16 cellular contexts compared by ENCODE assay signal in the genomic region with DNA sequence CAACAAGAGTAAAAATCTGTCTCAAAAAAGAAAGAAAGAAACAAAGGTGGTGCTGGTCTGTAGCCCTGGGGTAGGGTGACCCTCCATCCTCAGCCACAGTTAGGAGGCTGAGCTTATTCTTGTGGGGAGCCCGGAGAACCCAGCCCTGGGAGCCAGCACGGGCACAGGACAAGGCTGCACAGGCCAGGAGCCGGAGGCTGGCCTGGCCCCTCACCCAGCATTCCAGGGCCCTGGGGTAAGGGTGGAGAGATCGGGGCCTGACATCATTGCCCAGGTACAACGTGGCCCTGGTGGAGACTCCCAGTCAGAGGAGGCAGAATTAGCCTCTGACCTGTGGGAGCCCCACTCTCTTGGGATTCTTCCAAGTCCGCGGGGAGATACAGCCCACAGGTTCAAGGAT. TPM values are rescaled to one million over a fixed set of nuclear protein-coding genes. Genes with fewer than 3 reads are reported as not detected.
DNase-seq lines count a peak whose midpoint lies in the region; ATAC-seq and TF ChIP-seq lines count a peak whose summit lies in the region.
"Had no signal": no experiment of that assay in that cellular context is flagged by ENCODE, and none has a peak within 500 bp of the region (broad histone marks: within the 10 kb centered on the region; RNA-seq: fewer than 3 reads in every experiment).

No MANE protein-coding gene starts in this region.

- TF ChIP-seq CTCF in endodermal cell (conservative IDR thresholded peaks at IDR 0.05) (no peak), prostate gland (IDR thresholded peaks at IDR 0.05) (no peak)

- H3K4me1 ChIP-seq in SJCRH30, result peaks cover 52% of the 10 kb centered on the region
- H3K4me1 ChIP-seq in endodermal cell (ENCODE audit: control insufficient read depth, insufficient read depth, low read length), result no peaks in the 10 kb centered on the region
- no peaks in the 10 kb centered on the region for H3K4me1 ChIP-seq in prostate gland (replicated peaks)
- H3K4me1 ChIP-seq: colonic mucosa had no signal

- DNase-seq in SJCRH30, result no peak
- no peak for DNase-seq in endodermal cell
- no peak for DNase-seq in prostate gland (ENCODE audit: low spot score)
- DNase-seq in NCI-H748 (lab: John Stamatoyannopoulos, UW; ENCODE audit: unreplicated experiment), result no peak
- DNase-seq: activated CD4-positive, alpha-beta memory T cell treated with anti-CD3 and anti-CD28 coated beads for 36 hours; aorta; C1 segment of cervical spinal cord; colonic mucosa; kidney; NCI-H446 treated with DMSO at 0.1 percent for 48 hours; stimulated activated CD4-positive, alpha-beta T cell treated with anti-CD3 and anti-CD28 coated beads, Interleukin-12 subunit alpha, Interleukin-12 subunit beta, amount 100 ng/mL, for 4 hours had no signal

- 77 to 87% methylated on average over 3 to 7 of the region's 7 CpGs for WGBS in endodermal cell (ENCODE audit: insufficient coverage in 1 of 2, insufficient read length in 1 of 2), 2 experiments
- 48% methylated on average over 7 of the region's 7 CpGs for whole genome bisulfite sequencing in prostate gland

- H3K9me3 ChIP-seq in SJCRH30 (replicated peaks) (no peaks in the 10 kb centered on the region), endodermal cell (ENCODE audit: control insufficient read depth, low read length) (no peaks in the 10 kb centered on the region), prostate gland (no peaks in the 10 kb centered on the region)
- H3K9me3 ChIP-seq: colonic mucosa, heart left ventricle had no signal

- no peaks in the 10 kb centered on the region for H3K27me3 Mint-ChIP-seq in endodermal cell (ENCODE audit: insufficient read depth)
- H3K27me3 Mint-ChIP-seq: activated CD4-positive, alpha-beta memory T cell treated with anti-CD3 and anti-CD28 coated beads for 36 hours had no signal

- no peaks in the 10 kb centered on the region for H3K36me3 Mint-ChIP-seq in endodermal cell (ENCODE audit: low read depth)
- H3K36me3 Mint-ChIP-seq: activated CD4-positive, alpha-beta memory T cell treated with anti-CD3 and anti-CD28 coated beads for 36 hours had no signal

- H3K9me3 Mint-ChIP-seq in endodermal cell, result no peaks in the 10 kb centered on the region
- H3K9me3 Mint-ChIP-seq: activated CD4-positive, alpha-beta memory T cell treated with anti-CD3 and anti-CD28 coated beads for 36 hours; activated T-helper 2 cell treated with anti-CD3 and anti-CD28 coated beads, Interferon-gamma antibody, Interleukin-2, Interleukin-4, amounts not matched to agents 10 μg/mL and 5 μg/mL and 100 μg/mL, durations not matched to agents 14 hours and 24 hours and 36 hours had no signal

- peak overlapping the region; percentile 80 for H3K27ac ChIP-seq in SJCRH30
- peak overlapping the region; percentile 32 for H3K27ac ChIP-seq in endodermal cell (ENCODE audit: low read depth, low read length)
- H3K27ac ChIP-seq in prostate gland, result peak overlapping the region; percentile 53 to 64
- H3K27ac ChIP-seq: colonic mucosa had no signal

- H3K9ac ChIP-seq in endodermal cell (ENCODE audit: extremely low read depth, low read length, poor library complexity, severe bottlenecking), result no peak overlapping the region

- intact Hi-C loops in prostate gland (cut with DNase I), result no loop called here

- H3K36me3 ChIP-seq in SJCRH30, result no peaks in the 10 kb centered on the region
- H3K36me3 ChIP-seq in endodermal cell (ENCODE audit: control insufficient read depth, insufficient read depth, low read length), result no peaks in the 10 kb centered on the region
- H3K36me3 ChIP-seq in prostate gland, result no peaks in the 10 kb centered on the region
- H3K36me3 ChIP-seq: colonic mucosa, heart left ventricle had no signal

- ATAC-seq in HG02798 (IDR thresholded peaks at IDR 0.05; ENCODE audit: poor library complexity, unreplicated experiment), result no peak
- ATAC-seq in GM18517 (IDR thresholded peaks at IDR 0.05; ENCODE audit: unreplicated experiment), result no peak

- H3K4me3 ChIP-seq in SJCRH30 (peak overlapping the region; percentile 26), endodermal cell (ENCODE audit: low read length) (no peak overlapping the region), prostate gland (no peak overlapping the region)
- H3K4me3 ChIP-seq: colonic mucosa had no signal

- H3K4me3 Mint-ChIP-seq in endodermal cell, result no peak overlapping the region
- H3K4me3 Mint-ChIP-seq: activated CD4-positive, alpha-beta memory T cell treated with anti-CD3 and anti-CD28 coated beads for 36 hours had no signal

- H3K27me3 ChIP-seq in SJCRH30 (no peaks in the 10 kb centered on the region), endodermal cell (ENCODE audit: control insufficient read depth, insufficient read depth, low read length, poor library complexity, severe bottlenecking) (no peaks in the 10 kb centered on the region), prostate gland (replicated peaks; ENCODE audit: insufficient read depth) (no peaks in the 10 kb centered on the region)
- H3K27me3 ChIP-seq: colonic mucosa, heart left ventricle had no signal

- TF ChIP-seq POLR2A in prostate gland (IDR thresholded peaks at IDR 0.05), result no peak

- peaks cover 10% of the 10 kb centered on the region for H3K4me1 Mint-ChIP-seq in endodermal cell

- peak overlapping the region; percentile 64 for H3K27ac Mint-ChIP-seq in endodermal cell
- H3K27ac Mint-ChIP-seq: activated CD4-positive, alpha-beta memory T cell treated with anti-CD3 and anti-CD28 coated beads for 36 hours; activated T-helper 2 cell treated with anti-CD3 and anti-CD28 coated beads, Interferon-gamma antibody, Interleukin-2, Interleukin-4, amounts not matched to agents 10 μg/mL and 5 μg/mL and 100 μg/mL, durations not matched to agents 14 hours and 24 hours and 36 hours had no signal

RNA-seq across cellular contexts. Expression of a gene that starts 10.3 kb away (rescaled TPM):
- 134 and 149 TPM in 2 replicates for total RNA-seq in SJCRH30 (2014; rRNA removed; shearing (Covaris generic))
- total RNA-seq in endodermal cell (not detected), prostate gland (100 to 1,000 TPM; 201 to 360 TPM)
- 0.36 TPM for polyA plus RNA-seq in endodermal cell (2013, experiment 1 of 2)
- 0.62 TPM for polyA plus RNA-seq in endodermal cell (2013, experiment 2 of 2)
- total RNA-seq: activated CD4-positive, alpha-beta memory T cell treated with anti-CD3 and anti-CD28 coated beads for 36 hours; activated T-helper 2 cell treated with anti-CD3 and anti-CD28 coated beads, Interferon-gamma antibody, Interleukin-2, Interleukin-4, amounts not matched to agents 10 μg/mL and 5 μg/mL and 100 μg/mL, durations not matched to agents 14 hours and 24 hours and 36 hours; mucosa of gallbladder had no signal
- polyA plus RNA-seq: heart left ventricle had no signal

RNA-seq across cellular contexts. Expression of a gene that starts 22.1 kb away (rescaled TPM):
- 0.08 TPM in 1 of 2 replicates, not detected in the other for total RNA-seq in SJCRH30 (2014; rRNA removed; shearing (Covaris generic))
- total RNA-seq in endodermal cell (not detected), prostate gland (1 to 10 TPM; 4.0 to 6.7 TPM)
- polyA plus RNA-seq in endodermal cell (2013, experiment 1 of 2), result not detected
- not detected for polyA plus RNA-seq in endodermal cell (2013, experiment 2 of 2)
- total RNA-seq: activated CD4-positive, alpha-beta memory T cell treated with anti-CD3 and anti-CD28 coated beads for 36 hours; activated T-helper 2 cell treated with anti-CD3 and anti-CD28 coated beads, Interferon-gamma antibody, Interleukin-2, Interleukin-4, amounts not matched to agents 10 μg/mL and 5 μg/mL and 100 μg/mL, durations not matched to agents 14 hours and 24 hours and 36 hours; colonic mucosa; heart left ventricle; mucosa of gallbladder had no signal

RNA-seq across cellular contexts. Expression of a gene that starts 47.9 kb away (rescaled TPM):
- not detected in 2 replicates for total RNA-seq in SJCRH30 (2014; rRNA removed; shearing (Covaris generic))
- total RNA-seq in endodermal cell (not detected), prostate gland (100 to 1,000 TPM in 1 of 2 donors, 10 to 100 TPM in 1; 28.1 to 298 TPM)
- polyA plus RNA-seq in endodermal cell (2013, experiment 1 of 2), result not detected
- polyA plus RNA-seq in endodermal cell (2013, experiment 2 of 2), result not detected
- total RNA-seq: activated CD4-positive, alpha-beta memory T cell treated with anti-CD3 and anti-CD28 coated beads for 36 hours; activated T-helper 2 cell treated with anti-CD3 and anti-CD28 coated beads, Interferon-gamma antibody, Interleukin-2, Interleukin-4, amounts not matched to agents 10 μg/mL and 5 μg/mL and 100 μg/mL, durations not matched to agents 14 hours and 24 hours and 36 hours; colonic mucosa; kidney had no signal
- polyA plus RNA-seq: heart left ventricle had no signal

RNA-seq across cellular contexts. Expression of a gene that starts 54.0 kb away (rescaled TPM):
- total RNA-seq in SJCRH30 (2014; rRNA removed; shearing (Covaris generic)), result 107 and 142 TPM in 2 replicates
- total RNA-seq in endodermal cell (100 to 1,000 TPM; 526 to 573 TPM), prostate gland (100 to 1,000 TPM; 136 to 320 TPM)
- polyA plus RNA-seq in endodermal cell (2013, experiment 1 of 2), result 718 TPM
- polyA plus RNA-seq in endodermal cell (2013, experiment 2 of 2), result 619 TPM

Comparison
In these comparisons a context has a peak if more than half of its experiments do, and no peak if none do; other contexts are left out.
1. RNA of a gene that starts 10.3 kb away (total RNA-seq): 201 to 360 TPM in prostate gland and 134 to 149 TPM in SJCRH30; not detected in endodermal cell; every median in the first group is over 100 times any median in the second.
2. RNA of a gene that starts 47.9 kb away (total RNA-seq): 28.1 to 298 TPM in prostate gland; not detected in SJCRH30 and not detected in endodermal cell; every median in the first group is over 10 times any median in the second.
3. Peak in every context shown above with its lines, with median percentiles within 50 percentile points of each other: H3K27ac ChIP-seq.